ENCODE assay signal across 8 cellular contexts in genomic region chr7:142873281-142873784, GRCh38. TPM values are rescaled to one million over a fixed set of nuclear protein-coding genes. Genes with fewer than 3 reads are reported as not detected.
DNase-seq lines count a peak whose midpoint lies in the region; ATAC-seq, FAIRE-seq and TF ChIP-seq lines count a peak whose summit lies in the region.

No MANE protein-coding gene starts in this region.

- DNase-seq in AG04450 (ENCODE audit: low read depth, low spot score) (no peak), GM18507 (ENCODE audit: extremely low spot score, insufficient read length, low read depth) (no peak), kidney epithelial cell (ENCODE audit: low read depth) (no peak), NCI-H1048 (lab: John Stamatoyannopoulos, UW) (no peak)
- DNase-seq in activated CD4-positive, alpha-beta memory T cell treated with anti-CD3 and anti-CD28 coated beads, Interleukin-2, amount 10 ng/mL, durations not matched to agents 7 days and 5 days, result peak; percentile 34

- POLR2A ChIA-PET in AG04450 (lab: Yijun Ruan, JAX), result no interaction called here
- POLR2A ChIA-PET in activated CD4-positive, alpha-beta memory T cell treated with anti-CD3 and anti-CD28 coated beads, Interleukin-2, amount 10 ng/mL, durations not matched to agents 7 days and 5 days (lab: Charles Lee), result no interaction called here

- no peaks in the 10 kb centered on the region for H3K36me3 Mint-ChIP-seq in activated CD4-positive, alpha-beta memory T cell treated with anti-CD3 and anti-CD28 coated beads, Interleukin-2, amount 10 ng/mL, durations not matched to agents 7 days and 5 days (ENCODE audit: low read depth)

- H3K4me3 Mint-ChIP-seq in activated CD4-positive, alpha-beta memory T cell treated with anti-CD3 and anti-CD28 coated beads, Interleukin-2, amount 10 ng/mL, durations not matched to agents 7 days and 5 days, result no peak overlapping the region

- CTCF ChIA-PET in AG04450 (lab: Charles Lee), result interaction anchor here (1.0 to 1.2 kb wide), 2 partner anchors 62 to 342 kb away, joined by 4 read pairs; no protein-coding TSS in a partner anchor
- CTCF ChIA-PET in activated CD4-positive, alpha-beta memory T cell treated with anti-CD3 and anti-CD28 coated beads, Interleukin-2, amount 10 ng/mL, durations not matched to agents 7 days and 5 days (lab: Charles Lee), result interaction anchor here (0.6 to 3.0 kb wide), 20 partner anchors 9 to 367 kb away, joined by 3 to 20 read pairs (median 4); partner anchors contain the start of gene TAS2R40

- TF ChIP-seq CTCF in AG04450 (IDR thresholded peaks at IDR 0.05; ENCODE audit: low read depth, low read length) (peak; percentile 25), kidney epithelial cell (IDR thresholded peaks at IDR 0.05; ENCODE audit: insufficient read depth, low read length, poor library complexity, severe bottlenecking) (peak; percentile 46)

- peak; percentile 62 for ATAC-seq in HG03460 (IDR thresholded peaks at IDR 0.05; ENCODE audit: unreplicated experiment)
- no peak for ATAC-seq in HG02763 (IDR thresholded peaks at IDR 0.05; ENCODE audit: unreplicated experiment)
- ATAC-seq in GM21825 (IDR thresholded peaks at IDR 0.05; ENCODE audit: unreplicated experiment), result no peak

- no peaks in the 10 kb centered on the region for H3K4me1 Mint-ChIP-seq in activated CD4-positive, alpha-beta memory T cell treated with anti-CD3 and anti-CD28 coated beads, Interleukin-2, amount 10 ng/mL, durations not matched to agents 7 days and 5 days

- H3K9me3 ChIP-seq in AG04450 (ENCODE audit: control insufficient read depth, insufficient read depth, low read length), result peaks cover 26% of the 10 kb centered on the region

- H3K9me3 Mint-ChIP-seq in activated CD4-positive, alpha-beta memory T cell treated with anti-CD3 and anti-CD28 coated beads, Interleukin-2, amount 10 ng/mL, durations not matched to agents 7 days and 5 days, result no peaks in the 10 kb centered on the region

- H3K4me3 ChIP-seq in AG04450 (ENCODE audit: low read depth, low read length), result no peak overlapping the region
- H3K4me3 ChIP-seq in kidney epithelial cell (ENCODE audit: low read depth, low read length), result no peak overlapping the region

- H3K27me3 ChIP-seq in AG04450 (ENCODE audit: control insufficient read depth, insufficient read depth, low read length) (no peaks in the 10 kb centered on the region), kidney epithelial cell (ENCODE audit: control insufficient read depth, insufficient read depth, low read length) (no peaks in the 10 kb centered on the region)

- H3K36me3 ChIP-seq in kidney epithelial cell (ENCODE audit: control insufficient read depth, insufficient read depth, low read length), result no peaks in the 10 kb centered on the region

- H3K27me3 Mint-ChIP-seq in activated CD4-positive, alpha-beta memory T cell treated with anti-CD3 and anti-CD28 coated beads, Interleukin-2, amount 10 ng/mL, durations not matched to agents 7 days and 5 days, result no peaks in the 10 kb centered on the region

- H3K27ac ChIP-seq in AG04450 (ENCODE audit: low read depth, low read length), result no peak overlapping the region

- H3K27ac Mint-ChIP-seq in activated CD4-positive, alpha-beta memory T cell treated with anti-CD3 and anti-CD28 coated beads, Interleukin-2, amount 10 ng/mL, durations not matched to agents 7 days and 5 days, result no peak overlapping the region

- peak; percentile 61 for FAIRE-seq in GM18507 (lab: Jason Lieb, UNC)

RNA-seq across cellular contexts. Expression of gene TRPV6, which starts 12.2 kb away (rescaled TPM):
- polyA plus RNA-seq in AG04450 (2011; rRNA removed), result not detected in 2 replicates
- polyA minus RNA-seq in AG04450 (2011; rRNA and poly(A)+ RNA removed), result not detected in 2 replicates
- not detected for total RNA-seq in activated CD4-positive, alpha-beta memory T cell treated with anti-CD3 and anti-CD28 coated beads, Interleukin-2, amount 10 ng/mL, durations not matched to agents 7 days and 5 days
- total RNA-seq in kidney epithelial cell, result 7.6 and 10.6 TPM in 2 replicates

RNA-seq across cellular contexts. Expression of gene EPHB6, which starts 18.5 kb away (rescaled TPM):
- 0.51 and 0.55 TPM in 2 replicates for polyA plus RNA-seq in AG04450 (2011; rRNA removed)
- polyA minus RNA-seq in AG04450 (2011; rRNA and poly(A)+ RNA removed), result 0.51 and 0.56 TPM in 2 replicates
- total RNA-seq in activated CD4-positive, alpha-beta memory T cell treated with anti-CD3 and anti-CD28 coated beads, Interleukin-2, amount 10 ng/mL, durations not matched to agents 7 days and 5 days, result 1 to 10 TPM; 5.7 to 7.0 TPM
- total RNA-seq in kidney epithelial cell, result 3.3 and 7.7 TPM in 2 replicates
